19 cellular contexts compared by ENCODE assay signal in genomic region chr20:53574819-53575218, GRCh38. TPM values are rescaled to one million over a fixed set of nuclear protein-coding genes. Genes with fewer than 3 reads are reported as not detected.
DNase-seq lines count a peak whose midpoint lies in the region; ATAC-seq lines count a peak whose summit lies in the region.
"Had no signal": no experiment of that assay in that cellular context is flagged by ENCODE, and none has a peak within 500 bp of the region (broad histone marks: within the 10 kb centered on the region; RNA-seq: fewer than 3 reads in every experiment).

No MANE protein-coding gene starts in this region.

- H2BK12ac ChIP-seq in mesenchymal stem cell (ENCODE audit: low read length in 2 of 2) (no peak overlapping the region), neuronal stem cell (ENCODE audit: low read length) (no peak overlapping the region)

- H4K8ac ChIP-seq in mesenchymal stem cell (ENCODE audit: low read length) (no peak overlapping the region), neuronal stem cell (ENCODE audit: low read depth, low read length) (no peak overlapping the region)

- H2BK5ac ChIP-seq in mesenchymal stem cell (ENCODE audit: low read depth, low read length, poor library complexity, severe bottlenecking) (no peak overlapping the region), neuronal stem cell (ENCODE audit: low read length) (no peak overlapping the region)

- H2AFZ ChIP-seq in mesenchymal stem cell (ENCODE audit: low read depth, low read length) (no peak overlapping the region), neuronal stem cell (ENCODE audit: low read length) (no peak overlapping the region)

- H4K91ac ChIP-seq in mesenchymal stem cell (ENCODE audit: low read length): no peak overlapping the region
- no peak overlapping the region for H4K91ac ChIP-seq in neuronal stem cell (ENCODE audit: low read depth, low read length, poor library complexity)

- H3K27me3 ChIP-seq in BLaER1 treated with 17β-estradiol and CSF1 and Interleukin-3, amounts not matched to agents 10 nM and 100 nM: no peaks in the 10 kb centered on the region
- no peaks in the 10 kb centered on the region for H3K27me3 ChIP-seq in CD8-positive, alpha-beta memory T cell (ENCODE audit: insufficient read depth, low read length, poor library complexity, severe bottlenecking)
- H3K27me3 ChIP-seq in mesenchymal stem cell (ENCODE audit: control insufficient read depth in 1 of 2, insufficient read depth in 1 of 2, low read length in 2 of 2) (no peaks in the 10 kb centered on the region), neuronal stem cell (ENCODE audit: control insufficient read depth in 3 of 3, insufficient read depth in 3 of 3, low read depth in 1 of 3, low read length in 3 of 3) (no peaks in the 10 kb centered on the region)
- H3K27me3 ChIP-seq: BE2C, transverse colon had no signal

- no peaks in the 10 kb centered on the region for H3K9me3 Mint-ChIP-seq in CD8-positive, alpha-beta memory T cell
- H3K9me3 Mint-ChIP-seq in activated T-helper 17 cell treated with anti-CD3 and anti-CD28 coated beads, Interleukin-2, amount 50 U/mL, for 72 hours: no peaks in the 10 kb centered on the region
- H3K9me3 Mint-ChIP-seq: IgD-negative memory B cell had no signal

- peak overlapping the region; percentile 8 to 87 (median 44) for H3K4me3 Mint-ChIP-seq in CD8-positive, alpha-beta memory T cell
- peak overlapping the region; percentile 90 for H3K4me3 Mint-ChIP-seq in activated T-helper 17 cell treated with anti-CD3 and anti-CD28 coated beads, Interleukin-2, amount 50 U/mL, for 72 hours

- peaks cover 21 to 97% (median 39%) of the 10 kb centered on the region in 3 donors for H3K36me3 Mint-ChIP-seq in CD8-positive, alpha-beta memory T cell
- peaks cover 100% of the 10 kb centered on the region for H3K36me3 Mint-ChIP-seq in activated T-helper 17 cell treated with anti-CD3 and anti-CD28 coated beads, Interleukin-2, amount 50 U/mL, for 72 hours (ENCODE audit: low read depth)

- H3K4ac ChIP-seq in mesenchymal stem cell (ENCODE audit: low read depth in 1 of 2, low read length in 2 of 2) (no peak overlapping the region), neuronal stem cell (ENCODE audit: low read length) (no peak overlapping the region)

- H3K23ac ChIP-seq in mesenchymal stem cell (ENCODE audit: low read length in 2 of 2): no peak overlapping the region
- no peak overlapping the region for H3K23ac ChIP-seq in neuronal stem cell (ENCODE audit: low read depth, low read length, poor library complexity)

- H3K9me3 ChIP-seq in BLaER1 treated with 17β-estradiol and CSF1 and Interleukin-3, amounts not matched to agents 10 nM and 100 nM (replicated peaks in 1 of 11): no peaks in the 10 kb centered on the region
- H3K9me3 ChIP-seq in CD8-positive, alpha-beta memory T cell (ENCODE audit: low read length): no peaks in the 10 kb centered on the region
- H3K9me3 ChIP-seq in mesenchymal stem cell (ENCODE audit: control insufficient read depth, low read length) (no peaks in the 10 kb centered on the region), neuronal stem cell (replicated peaks in 1 of 2; ENCODE audit: control insufficient read depth in 2 of 2, insufficient read depth in 1 of 2, low read depth in 1 of 2, low read length in 2 of 2) (no peaks in the 10 kb centered on the region)
- H3K9me3 ChIP-seq: BE2C, transverse colon had no signal

- peaks cover 58 to 71% (median 64%) of the 10 kb centered on the region in 10 experiments for H3K4me1 ChIP-seq in BLaER1 treated with 17β-estradiol and CSF1 and Interleukin-3, amounts not matched to agents 10 nM and 100 nM
- H3K4me1 ChIP-seq in CD8-positive, alpha-beta memory T cell (ENCODE audit: insufficient read depth, low read length): peaks cover 76% of the 10 kb centered on the region
- H3K4me1 ChIP-seq in mesenchymal stem cell (ENCODE audit: control insufficient read depth, insufficient read depth, low read depth, low read length): peaks cover 1% of the 10 kb centered on the region
- H3K4me1 ChIP-seq in neuronal stem cell (ENCODE audit: control insufficient read depth in 2 of 2, insufficient read depth in 1 of 2, low read depth in 1 of 2, low read length in 2 of 2): peaks cover 3 to 4% of the 10 kb centered on the region in 2 donors

- H3K18ac ChIP-seq in mesenchymal stem cell (ENCODE audit: low read depth in 1 of 2, low read length in 2 of 2) (no peak overlapping the region), neuronal stem cell (ENCODE audit: low read length) (no peak overlapping the region)

- H3K14ac ChIP-seq in mesenchymal stem cell (ENCODE audit: low read length in 2 of 2): no peak overlapping the region
- H3K14ac ChIP-seq in neuronal stem cell (ENCODE audit: low read length): no peak overlapping the region

- peak overlapping the region in 4 of 11 experiments; percentile 2 to 41 (median 22); a peak in 6 of 22 replicates for H3K27ac ChIP-seq in BLaER1 treated with 17β-estradiol and CSF1 and Interleukin-3, amounts not matched to agents 10 nM and 100 nM
- H3K27ac ChIP-seq in CD8-positive, alpha-beta memory T cell (ENCODE audit: low read depth, low read length): no peak overlapping the region
- no peak overlapping the region for H3K27ac ChIP-seq in mesenchymal stem cell (ENCODE audit: low read length, poor library complexity, severe bottlenecking)
- no peak overlapping the region for H3K27ac ChIP-seq in neuronal stem cell (replicated peaks; ENCODE audit: low read length)
- H3K27ac ChIP-seq: transverse colon, VCaP had no signal

- WGBS in mesenchymal stem cell: 93% methylated on average over 5 of the region's 6 CpGs
- no CpG with 5 or more reads among the region's 6 CpGs for WGBS in neuronal stem cell (ENCODE audit: extremely low coverage in 2 of 2, insufficient read length in 2 of 2, insufficient replicate concordance in 1 of 2), 2 donors

- peaks cover 92 to 100% (median 94%) of the 10 kb centered on the region in 11 experiments for H3K36me3 ChIP-seq in BLaER1 treated with 17β-estradiol and CSF1 and Interleukin-3, amounts not matched to agents 10 nM and 100 nM
- H3K36me3 ChIP-seq in CD8-positive, alpha-beta memory T cell (ENCODE audit: insufficient read depth, low read length): peaks cover 52% of the 10 kb centered on the region
- peaks cover 58 to 96% of the 10 kb centered on the region in 2 experiments for H3K36me3 ChIP-seq in mesenchymal stem cell (ENCODE audit: control insufficient read depth in 1 of 2, insufficient read depth in 2 of 2, low read depth in 1 of 2, low read length in 2 of 2)
- peaks cover 49 to 99% of the 10 kb centered on the region in 2 donors for H3K36me3 ChIP-seq in neuronal stem cell (replicated peaks in 1 of 2; ENCODE audit: control insufficient read depth in 2 of 2, insufficient read depth in 2 of 2, low read length in 2 of 2)

- ATAC-seq in activated T-helper 17 cell treated with anti-CD3 and anti-CD28 coated beads, Interleukin-2, amount 50 U/mL, for 72 hours (replicated peaks): no peak
- ATAC-seq: left cardiac atrium had no signal

- peak overlapping the region; percentile 48 to 90 (median 61) for H3K4me2 ChIP-seq in BLaER1 treated with 17β-estradiol and CSF1 and Interleukin-3, amounts not matched to agents 10 nM and 100 nM
- no peak overlapping the region for H3K4me2 ChIP-seq in mesenchymal stem cell (ENCODE audit: low read length, poor library complexity, severe bottlenecking)
- H3K4me2 ChIP-seq in neuronal stem cell (ENCODE audit: insufficient read depth, low read length, poor library complexity, severe bottlenecking): no peak overlapping the region

- H2AK5ac ChIP-seq in mesenchymal stem cell (ENCODE audit: low read length, severe bottlenecking) (no peak overlapping the region), neuronal stem cell (ENCODE audit: low read depth, low read length) (no peak overlapping the region)

- H3K9ac ChIP-seq in BLaER1 treated with 17β-estradiol and CSF1 and Interleukin-3, amounts not matched to agents 10 nM and 100 nM: peak overlapping the region in 8 of 11 experiments; percentile 22 to 54 (median 24); a peak in 8 of 22 replicates
- peak overlapping the region; percentile 44 for H3K9ac ChIP-seq in mesenchymal stem cell (ENCODE audit: low read length)
- no peak overlapping the region for H3K9ac ChIP-seq in neuronal stem cell (ENCODE audit: low read depth, low read length, poor library complexity)

- peak overlapping the region in 5 of 10 experiments; percentile 22 to 45 (median 23); a peak in 8 of 20 replicates for H3K4me3 ChIP-seq in BLaER1 treated with 17β-estradiol and CSF1 and Interleukin-3, amounts not matched to agents 10 nM and 100 nM
- no peak overlapping the region for H3K4me3 ChIP-seq in CD8-positive, alpha-beta memory T cell (ENCODE audit: low read length)
- no peak overlapping the region for H3K4me3 ChIP-seq in mesenchymal stem cell (ENCODE audit: insufficient read depth in 1 of 2, low read depth in 1 of 2, low read length in 2 of 2)
- H3K4me3 ChIP-seq in neuronal stem cell (ENCODE audit: low read length in 2 of 2): no peak overlapping the region
- H3K4me3 ChIP-seq: skin epidermis, transverse colon had no signal

- H4K20me1 ChIP-seq in BLaER1 treated with 17β-estradiol and CSF1 and Interleukin-3, amounts not matched to agents 10 nM and 100 nM: peaks cover 98 to 100% (median 100%) of the 10 kb centered on the region in 11 experiments

- no peak for DNase-seq in CD8-positive, alpha-beta memory T cell
- DNase-seq in mesenchymal stem cell (no peak), NCI-H2196 (lab: John Stamatoyannopoulos, UW; ENCODE audit: unreplicated experiment) (no peak), NCI-H1105 treated with DMSO at 0.1 percent for 48 hours (lab: John Stamatoyannopoulos, UW) (no peak), neuronal stem cell (ENCODE audit: low spot score) (no peak), NCI-H748 (lab: John Stamatoyannopoulos, UW; ENCODE audit: unreplicated experiment) (no peak)
- DNase-seq: BE2C; central memory CD4-positive, alpha-beta T cell; DMS79 treated with DMSO at 0.1 percent for 48 hours; effector CD8-positive, alpha-beta T cell; left cardiac atrium; stimulated activated CD4-positive, alpha-beta T cell treated with anti-CD3 and anti-CD28 coated beads, Interleukin-4, amount 100 ng/mL, for 4 hours; SW 1271; transverse colon had no signal

- H3K27ac Mint-ChIP-seq in CD8-positive, alpha-beta memory T cell: peak overlapping the region; percentile 74 to 94 (median 90)
- H3K27ac Mint-ChIP-seq in activated T-helper 17 cell treated with anti-CD3 and anti-CD28 coated beads, Interleukin-2, amount 50 U/mL, for 72 hours: peak overlapping the region; percentile 76

- POLR2A ChIA-PET in CD8-positive, alpha-beta memory T cell (lab: Charles Lee): interaction anchor here (0.9 kb wide), 1 partner anchor 365 kb away, joined by 5 read pairs; no protein-coding TSS in a partner anchor

- H3K27me3 Mint-ChIP-seq in CD8-positive, alpha-beta memory T cell: no peaks in the 10 kb centered on the region
- no peaks in the 10 kb centered on the region for H3K27me3 Mint-ChIP-seq in activated T-helper 17 cell treated with anti-CD3 and anti-CD28 coated beads, Interleukin-2, amount 50 U/mL, for 72 hours
- H3K27me3 Mint-ChIP-seq: IgD-negative memory B cell had no signal

- H3K4me1 Mint-ChIP-seq in CD8-positive, alpha-beta memory T cell: peaks cover 83 to 98% (median 94%) of the 10 kb centered on the region in 3 donors
- H3K4me1 Mint-ChIP-seq in activated T-helper 17 cell treated with anti-CD3 and anti-CD28 coated beads, Interleukin-2, amount 50 U/mL, for 72 hours: peaks cover 51% of the 10 kb centered on the region

- H2BK15ac ChIP-seq in mesenchymal stem cell (ENCODE audit: low read depth, poor library complexity, severe bottlenecking) (no peak overlapping the region), neuronal stem cell (ENCODE audit: low read length) (no peak overlapping the region)

- CTCF ChIA-PET in CD8-positive, alpha-beta memory T cell (lab: Charles Lee): interaction anchor here (1.0 to 8.9 kb wide), 4 partner anchors 9 to 382 kb away, joined by 3 to 83 read pairs (median 4); no protein-coding TSS in a partner anchor

- peaks cover 27% of the 10 kb centered on the region for H3K79me1 ChIP-seq in mesenchymal stem cell (replicated peaks; ENCODE audit: low read length, poor library complexity, severe bottlenecking)
- H3K79me1 ChIP-seq in neuronal stem cell (ENCODE audit: low read depth, low read length): peaks cover 15% of the 10 kb centered on the region

- H2BK120ac ChIP-seq in mesenchymal stem cell (ENCODE audit: low read depth, low read length) (no peak overlapping the region), neuronal stem cell (ENCODE audit: low read depth, low read length) (no peak overlapping the region)

RNA-seq across cellular contexts. Expression of gene ZNF217, which starts 18.8 kb away (rescaled TPM):
- total RNA-seq in CD8-positive, alpha-beta memory T cell: 10 to 100 TPM; 52.5 to 54.3 TPM
- polyA plus RNA-seq in CD8-positive, alpha-beta memory T cell: 24.0 TPM
- 10 to 100 TPM; 52.7 to 54.2 TPM for total RNA-seq in activated T-helper 17 cell treated with anti-CD3 and anti-CD28 coated beads, Interleukin-2, amount 50 U/mL, for 72 hours
- polyA plus RNA-seq in mesenchymal stem cell (2013, experiment 1 of 2): 15.7 TPM
- 16.6 TPM for polyA plus RNA-seq in mesenchymal stem cell (2013, experiment 2 of 2)
- 31.6 TPM for polyA plus RNA-seq in neuronal stem cell (2013, experiment 1 of 2)
- 32.6 TPM for polyA plus RNA-seq in neuronal stem cell (2013, experiment 2 of 2)

Comparison
In these comparisons a context has a peak if more than half of its experiments do, and no peak if none do; other contexts are left out.
1. H3K4me2 ChIP-seq: peak in BLaER1 treated with 17β-estradiol and CSF1 and Interleukin-3, amounts not matched to agents 10 nM and 100 nM (11 of 11); none in mesenchymal stem cell (single experiment) and neuronal stem cell (single experiment).